Comparison of ENCODE assay signal across 11 cellular contexts in the genomic region with DNA sequence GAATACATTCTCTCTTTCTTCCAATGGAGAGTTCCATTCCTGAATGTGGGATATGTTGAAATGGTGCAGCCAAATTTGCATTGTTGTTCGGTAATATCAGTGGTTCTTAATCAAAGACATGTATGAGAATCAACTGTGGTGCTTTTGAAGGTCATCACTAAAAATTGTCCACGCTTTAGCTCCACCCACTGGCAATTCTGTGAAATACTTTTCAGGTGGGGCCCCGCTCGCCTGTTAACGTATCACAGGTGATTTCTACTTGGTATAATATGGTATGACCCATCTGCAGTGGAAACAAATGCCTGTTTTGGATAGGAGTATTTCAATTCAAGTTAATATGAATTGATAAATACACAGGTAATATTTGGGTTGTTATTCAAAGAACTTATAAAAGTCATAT.
DNase-seq lines count a peak whose midpoint lies in the region; ATAC-seq, FAIRE-seq and TF ChIP-seq lines count a peak whose summit lies in the region.
"Had no signal": no experiment of that assay in that cellular context is flagged by ENCODE, and none has a peak within 500 bp of the region (broad histone marks: within the 10 kb centered on the region; RNA-seq: fewer than 3 reads in every experiment).

No MANE protein-coding gene starts in this region.

- no peak overlapping the region for H3K9ac ChIP-seq in mammary epithelial cell (ENCODE audit: insufficient read depth, low read length)

- WGBS in mammary epithelial cell (ENCODE audit: low coverage, missing lambda C conversion rate) = 76% methylated on average over 5 of the region's 5 CpGs
- WGBS in heart right ventricle, 2 donors = 35 to 56% methylated on average over 5 of the region's 5 CpGs

- H4K20me1 ChIP-seq in mammary epithelial cell (ENCODE audit: insufficient read depth, low read length) = no peaks in the 10 kb centered on the region

- CTCF ChIA-PET in mammary epithelial cell (lab: Charles Lee; ENCODE audit: low non-redundant PET) = no interaction called here

- H3K4me1 ChIP-seq in mammary epithelial cell (ENCODE audit: insufficient read depth, low read length) = no peaks in the 10 kb centered on the region
- H3K4me1 ChIP-seq in heart right ventricle = peaks cover 0 to 37% (median 14%) of the 10 kb centered on the region in 9 donors
- no peaks in the 10 kb centered on the region for H3K4me1 ChIP-seq in lower lobe of right lung
- H3K4me1 ChIP-seq: SJCRH30 had no signal

- dilution Hi-C loops in mammary epithelial cell (cut with HindIII; ENCODE audit: low sequenced_read_pairs) = loop anchor here (5.0 kb wide), 1 partner anchor 59 kb away; no protein-coding TSS in a partner anchor

- in situ Hi-C loops in T47D (cut with HindIII; ENCODE audit: low pct_unique_long_range_greater_than_20kb, low sequenced_read_pairs) (no loop called here), mammary epithelial cell (cut with MboI; ENCODE audit: low sequenced_read_pairs in 2 of 2) (no loop called here)

- no peaks in the 10 kb centered on the region for H3K79me2 ChIP-seq in mammary epithelial cell (ENCODE audit: insufficient read depth, low read length)

- FAIRE-seq in urothelium cell line (lab: Jason Lieb, UNC) = no peak

- H3K27me3 ChIP-seq in mammary epithelial cell (ENCODE audit: insufficient read depth, low read length) (no peaks in the 10 kb centered on the region), heart right ventricle (no peaks in the 10 kb centered on the region), lower lobe of right lung (ENCODE audit: low read depth) (no peaks in the 10 kb centered on the region)
- H3K27me3 ChIP-seq: SJCRH30 had no signal

- H3K9me3 ChIP-seq in mammary epithelial cell (replicated peaks; ENCODE audit: insufficient read depth, low read length) = peaks cover 8% of the 10 kb centered on the region
- H3K9me3 ChIP-seq in heart right ventricle = no peaks in the 10 kb centered on the region
- no peaks in the 10 kb centered on the region for H3K9me3 ChIP-seq in lower lobe of right lung
- H3K9me3 ChIP-seq: SJCRH30 had no signal

- intact Hi-C loops in mammary epithelial cell (cut with micrococcal nuclease) (no loop called here), heart right ventricle (cut with DNase I) (loop anchor here in 2 of 10 donors (5.0 to 10.0 kb wide), 2 partner anchors 131 to 158 kb away; no protein-coding TSS in a partner anchor), lower lobe of right lung (cut with DNase I) (no loop called here)

- no peak overlapping the region for H2AFZ ChIP-seq in mammary epithelial cell (ENCODE audit: low read depth, low read length)

- no TSS peak for BruUV-seq in mammary epithelial cell (replicated peaks; lab: Mats Ljungman, UMichigan)

- TF ChIP-seq CTCF in mammary epithelial cell (conservative IDR thresholded peaks at IDR 0.05 in 1 of 2, IDR thresholded peaks at IDR 0.05 in 1 of 2; ENCODE audit: extremely low read depth in 1 of 2, insufficient read depth in 1 of 2, low read depth in 1 of 2, low read length in 2 of 2) = no peak
- TF ChIP-seq CTCF in heart right ventricle (IDR thresholded peaks at IDR 0.05) = peak in 3 of 9 donors; percentile 23 to 46 (median 35)
- TF ChIP-seq CTCF in lower lobe of right lung (IDR thresholded peaks at IDR 0.05) = no peak

- ATAC-seq in heart right ventricle = peak in 6 of 8 donors; percentile 21 to 65 (median 40)
- ATAC-seq in lower lobe of right lung = no peak

- H3K27ac ChIP-seq in mammary epithelial cell (ENCODE audit: insufficient read depth, low read depth, low read length) = no peak overlapping the region
- peak overlapping the region; percentile 72 to 92 (median 82) for H3K27ac ChIP-seq in heart right ventricle
- H3K27ac ChIP-seq in lower lobe of right lung = no peak overlapping the region
- H3K27ac ChIP-seq: SJCRH30 had no signal

- H3K4me3 ChIP-seq in mammary epithelial cell (replicated peaks in 1 of 3; ENCODE audit: insufficient read depth in 1 of 3, low read depth in 2 of 3, low read length in 3 of 3) = no peak overlapping the region
- peak overlapping the region in 2 of 10 donors; percentile 3 to 12 for H3K4me3 ChIP-seq in heart right ventricle
- no peak overlapping the region for H3K4me3 ChIP-seq in lower lobe of right lung
- H3K4me3 ChIP-seq: SJCRH30 had no signal

- DNase-seq in T47D (ENCODE audit: low read depth in 1 of 2, low spot score in 1 of 2) (peak; percentile 2 to 27), mammary epithelial cell (no peak), OCI-M1 (lab: John Stamatoyannopoulos, UW) (peak; percentile 55), heart right ventricle (no peak), urothelium cell line (ENCODE audit: low spot score) (no peak), lower lobe of right lung (no peak), putamen (ENCODE audit: low spot score) (no peak), NCI-H1694 treated with DMSO at 0.1 percent for 48 hours (lab: John Stamatoyannopoulos, UW) (no peak)
- DNase-seq: central memory CD4-positive, alpha-beta T cell; hippocampal formation; SJCRH30 had no signal

- no peak overlapping the region for H3K4me2 ChIP-seq in mammary epithelial cell (ENCODE audit: insufficient read depth, low read depth, low read length)

- H3K36me3 ChIP-seq in mammary epithelial cell (ENCODE audit: insufficient read depth, low read length) = no peaks in the 10 kb centered on the region
- H3K36me3 ChIP-seq in heart right ventricle = no peaks in the 10 kb centered on the region
- H3K36me3 ChIP-seq in lower lobe of right lung = no peaks in the 10 kb centered on the region
- H3K36me3 ChIP-seq: SJCRH30 had no signal

Comparison
In these comparisons a context has a peak if more than half of its experiments do, and no peak if none do; other contexts are left out.
1. DNase-seq: peak in T47D (2 of 2) and OCI-M1 (single experiment); none in mammary epithelial cell (single experiment), heart right ventricle (0 of 2), urothelium cell line (single experiment), lower lobe of right lung (single experiment), putamen (single experiment) and NCI-H1694 treated with DMSO at 0.1 percent for 48 hours (single experiment).
2. H3K27ac ChIP-seq: peak in heart right ventricle (10 of 10); none in mammary epithelial cell (single experiment) and lower lobe of right lung (single experiment).
3. ATAC-seq: peak in heart right ventricle (6 of 8); none in lower lobe of right lung (0 of 2).